In genomic region chr3:195808741-195809290, GRCh38 we compare ENCODE assay signal across 31 cellular contexts. TPM values are rescaled to one million over a fixed set of nuclear protein-coding genes. Genes with fewer than 3 reads are reported as not detected.
DNase-seq lines count a peak whose midpoint lies in the region; ATAC-seq and TF ChIP-seq lines count a peak whose summit lies in the region.
"Had no signal": no experiment of that assay in that cellular context is flagged by ENCODE, and none has a peak within 500 bp of the region (broad histone marks: within the 10 kb centered on the region; RNA-seq: fewer than 3 reads in every experiment).

No MANE protein-coding gene starts in this region.

- H3K4me3 ChIP-seq in BLaER1 (peak overlapping the region; percentile 57), colonic mucosa (peak overlapping the region; percentile 52), trophoblast cell (ENCODE audit: low read depth, low read length) (no peak overlapping the region), adrenal gland (no peak overlapping the region)
- H3K4me3 ChIP-seq: esophagus muscularis mucosa, heart right ventricle, ovary, suprapubic skin had no signal

- H3K18ac ChIP-seq in H9 (ENCODE audit: insufficient read length, low read depth, low read length) (no peak overlapping the region), trophoblast cell (ENCODE audit: low read length) (no peak overlapping the region)

- H2BK12ac ChIP-seq in H9 (ENCODE audit: insufficient read length, low read depth, low read length) (no peak overlapping the region), trophoblast cell (ENCODE audit: low read length) (no peak overlapping the region)

- H2AFZ ChIP-seq in H9 (ENCODE audit: low read length) (no peak overlapping the region), trophoblast cell (ENCODE audit: insufficient read depth, low read length, poor library complexity) (no peak overlapping the region)

- no peak overlapping the region for H4K12ac ChIP-seq in trophoblast cell (ENCODE audit: low read depth, low read length)

- H2AK5ac ChIP-seq in H9 (ENCODE audit: insufficient read length, low read length) (no peak overlapping the region), trophoblast cell (ENCODE audit: low read length) (peak overlapping the region; percentile 6)

- ATAC-seq in activated CD8-positive, alpha-beta T cell treated with anti-CD3 and anti-CD28 coated beads, Interleukin-2, amount 10 ng/mL, durations not matched to agents 7 days and 5 days = no peak
- no peak for ATAC-seq in sciatic nerve
- ATAC-seq: activated naive CD8-positive, alpha-beta T cell treated with anti-CD3 and anti-CD28 coated beads, Interleukin-2, amount 50 U/mL, for 24 hours; activated T-cell treated with anti-CD3 and anti-CD28 coated beads, Interleukin-2, amount 50 U/mL, for 72 hours; foreskin keratinocyte; heart right ventricle; HepG2; naive thymus-derived CD8-positive, alpha-beta T cell had no signal

- intact Hi-C loops in colonic mucosa (cut with DNase I) (no loop called here), adrenal gland (cut with DNase I) (no loop called here), sciatic nerve (cut with DNase I) (no loop called here)

- H3K4ac ChIP-seq in H9 (ENCODE audit: low read depth, low read length) (no peak overlapping the region), trophoblast cell (ENCODE audit: low read depth, low read length) (no peak overlapping the region)

- H3K27ac ChIP-seq in BLaER1 (peak overlapping the region; percentile 51), H9 (ENCODE audit: insufficient read length, low read depth, low read length) (no peak overlapping the region), colonic mucosa (peak overlapping the region; percentile 76), trophoblast cell (ENCODE audit: low read depth, low read length) (no peak overlapping the region), adrenal gland (no peak overlapping the region)
- H3K27ac ChIP-seq: esophagus muscularis mucosa, foreskin keratinocyte, heart right ventricle, ovary, suprapubic skin had no signal

- H3K9me3 Mint-ChIP-seq in H9 = no peaks in the 10 kb centered on the region
- H3K9me3 Mint-ChIP-seq in activated CD8-positive, alpha-beta T cell treated with anti-CD3 and anti-CD28 coated beads, Interleukin-2, amount 10 ng/mL, durations not matched to agents 7 days and 5 days (ENCODE audit: insufficient read depth) = peaks cover 7% of the 10 kb centered on the region
- H3K9me3 Mint-ChIP-seq: activated naive CD8-positive, alpha-beta T cell treated with anti-CD3 and anti-CD28 coated beads, Interleukin-2, amount 50 U/mL, for 24 hours; activated T-cell treated with anti-CD3 and anti-CD28 coated beads, Interleukin-2, amount 50 U/mL, for 72 hours; naive thymus-derived CD8-positive, alpha-beta T cell had no signal

- DNase-seq in H9 (no peak), colonic mucosa (peak; percentile 22), trophoblast cell (peak in 1 of 2 donors; percentile 39), adrenal gland (no peak), sciatic nerve (ENCODE audit: low spot score) (no peak)
- DNase-seq in activated CD8-positive, alpha-beta T cell treated with anti-CD3 and anti-CD28 coated beads, Interleukin-2, amount 10 ng/mL, durations not matched to agents 7 days and 5 days = no peak
- DNase-seq in activated T-cell treated with anti-CD3 and anti-CD28 coated beads, Interleukin-2, amount 50 U/mL, for 48 hours = no peak
- DNase-seq: activated CD4-positive, alpha-beta T cell treated with anti-CD3 and anti-CD28 coated beads, Interleukin-2, amount 50 U/mL, for 4 hours; activated naive CD8-positive, alpha-beta T cell treated with anti-CD3 and anti-CD28 coated beads, Interleukin-2, amount 50 U/mL, for 24 hours; activated T-cell treated with anti-CD3 and anti-CD28 coated beads, Interleukin-2, amount 50 U/mL, for 72 hours; BE2C; central memory CD4-positive, alpha-beta T cell; dermis blood vessel endothelial cell; DMS 273 treated with DMSO at 0.1 percent for 48 hours; foreskin keratinocyte; heart right ventricle; Karpas-422; NCI-H510A; ovary; small intestine; stimulated activated naive CD4-positive, alpha-beta T cell treated with Interleukin-2 at 50 U/mL for 16 hours had no signal

- peak overlapping the region; percentile 98 for H3K4me2 ChIP-seq in BLaER1
- no peak overlapping the region for H3K4me2 ChIP-seq in H9 (ENCODE audit: insufficient read depth, insufficient read length, low read length)
- no peak overlapping the region for H3K4me2 ChIP-seq in trophoblast cell (ENCODE audit: low read length)
- H3K4me2 ChIP-seq: SK-N-SH had no signal

- H3K79me2 ChIP-seq in H9 (ENCODE audit: insufficient read depth, low read length) = no peaks in the 10 kb centered on the region
- no peaks in the 10 kb centered on the region for H3K79me2 ChIP-seq in trophoblast cell (ENCODE audit: control insufficient read depth, insufficient read depth, low read length, poor library complexity)

- no peak overlapping the region for H3K56ac ChIP-seq in H9 (ENCODE audit: insufficient read length, low read depth, low read length)

- no CpG with 5 or more reads among the region's 11 CpGs for WGBS in H9 (ENCODE audit: extremely low coverage, insufficient read length, low lambda C conversion rate)
- WGBS in trophoblast cell (ENCODE audit: extremely low coverage, insufficient coverage, insufficient read length) = no CpG with 5 or more reads among the region's 11 CpGs
- WGBS in adrenal gland, 4 donors = 63 to 87% (median 81%) methylated on average over 7 to 11 of the region's 11 CpGs

- no peaks in the 10 kb centered on the region for H4K20me1 ChIP-seq in BLaER1
- no peaks in the 10 kb centered on the region for H4K20me1 ChIP-seq in H9 (ENCODE audit: control insufficient read depth, insufficient read depth, insufficient read length)

- H3K14ac ChIP-seq in H9 (ENCODE audit: insufficient read depth, low read length) = no peak overlapping the region; the same call in 1 of the 2 replicates
- H3K14ac ChIP-seq in trophoblast cell (ENCODE audit: low read length) = no peak overlapping the region

- no peak overlapping the region for H2BK15ac ChIP-seq in H9 (ENCODE audit: low read depth, low read length)

- peak overlapping the region in 2 of 3 experiments; percentile 60 to 85; a peak in 2 of 7 replicates for H3K27ac Mint-ChIP-seq in H9
- no peak overlapping the region for H3K27ac Mint-ChIP-seq in activated CD8-positive, alpha-beta T cell treated with anti-CD3 and anti-CD28 coated beads, Interleukin-2, amount 10 ng/mL, durations not matched to agents 7 days and 5 days
- H3K27ac Mint-ChIP-seq: activated naive CD8-positive, alpha-beta T cell treated with anti-CD3 and anti-CD28 coated beads, Interleukin-2, amount 50 U/mL, for 24 hours; activated T-cell treated with anti-CD3 and anti-CD28 coated beads, Interleukin-2, amount 50 U/mL, for 72 hours; naive thymus-derived CD8-positive, alpha-beta T cell; T-helper 1 cell treated with Interleukin-12 subunit alpha and Interleukin-12 subunit beta and Interleukin-4 antibody, amounts not matched to agents 30 μg/mL and 1 μg/mL, for 36 hours had no signal

- POLR2A ChIA-PET in activated CD8-positive, alpha-beta T cell treated with anti-CD3 and anti-CD28 coated beads, Interleukin-2, amount 10 ng/mL, durations not matched to agents 7 days and 5 days (lab: Charles Lee) = no interaction called here

- H3K27me3 Mint-ChIP-seq in H9 (ENCODE audit: low read depth) = peaks cover 10% of the 10 kb centered on the region
- peaks cover 2% of the 10 kb centered on the region for H3K27me3 Mint-ChIP-seq in activated CD8-positive, alpha-beta T cell treated with anti-CD3 and anti-CD28 coated beads, Interleukin-2, amount 10 ng/mL, durations not matched to agents 7 days and 5 days (ENCODE audit: low read depth)

- no peak overlapping the region for H4K91ac ChIP-seq in H9 (ENCODE audit: insufficient read length, low read depth, low read length)
- H4K91ac ChIP-seq in trophoblast cell (ENCODE audit: low read depth, low read length) = peak overlapping the region; percentile 74

- H3K27me3 ChIP-seq in BLaER1 = no peaks in the 10 kb centered on the region
- H3K27me3 ChIP-seq in H9 (ENCODE audit: insufficient read depth, low read length) = no peaks in the 10 kb centered on the region
- H3K27me3 ChIP-seq in colonic mucosa = no peaks in the 10 kb centered on the region
- no peaks in the 10 kb centered on the region for H3K27me3 ChIP-seq in trophoblast cell (ENCODE audit: insufficient read depth, low read length)
- no peaks in the 10 kb centered on the region for H3K27me3 ChIP-seq in adrenal gland
- H3K27me3 ChIP-seq: ovary had no signal

- no peak overlapping the region for H2BK20ac ChIP-seq in H9 (ENCODE audit: low read depth, low read length, poor library complexity, severe bottlenecking)

- H4K5ac ChIP-seq in H9 (ENCODE audit: insufficient read length, low read depth, low read length) = no peak overlapping the region

- no peak overlapping the region for H2BK5ac ChIP-seq in H9 (ENCODE audit: insufficient read length, low read length)
- no peak overlapping the region for H2BK5ac ChIP-seq in trophoblast cell (ENCODE audit: low read depth, low read length, poor library complexity)

- CTCF ChIA-PET in activated CD8-positive, alpha-beta T cell treated with anti-CD3 and anti-CD28 coated beads, Interleukin-2, amount 10 ng/mL, durations not matched to agents 7 days and 5 days (lab: Charles Lee) = no interaction called here

- H2BK120ac ChIP-seq in H9 (ENCODE audit: low read depth, low read length, poor library complexity, severe bottlenecking) = no peak overlapping the region
- H2BK120ac ChIP-seq in trophoblast cell (ENCODE audit: insufficient read depth, low read length, poor library complexity) = no peak overlapping the region

- H3K4me3 Mint-ChIP-seq in H9 = no peak overlapping the region; a peak in 1 of 5 replicates
- no peak overlapping the region for H3K4me3 Mint-ChIP-seq in activated CD8-positive, alpha-beta T cell treated with anti-CD3 and anti-CD28 coated beads, Interleukin-2, amount 10 ng/mL, durations not matched to agents 7 days and 5 days
- H3K4me3 Mint-ChIP-seq: activated naive CD8-positive, alpha-beta T cell treated with anti-CD3 and anti-CD28 coated beads, Interleukin-2, amount 50 U/mL, for 24 hours; activated T-cell treated with anti-CD3 and anti-CD28 coated beads, Interleukin-2, amount 50 U/mL, for 72 hours; naive thymus-derived CD8-positive, alpha-beta T cell; T-helper 1 cell treated with Interleukin-12 subunit alpha and Interleukin-12 subunit beta and Interleukin-4 antibody, amounts not matched to agents 30 μg/mL and 1 μg/mL, for 36 hours had no signal

- TF ChIP-seq CTCF in H9 (conservative IDR thresholded peaks at IDR 0.05) = no peak
- TF ChIP-seq CTCF in colonic mucosa (IDR thresholded peaks at IDR 0.05) = no peak
- TF ChIP-seq CTCF in adrenal gland (IDR thresholded peaks at IDR 0.05) = no peak

- H3K36me3 Mint-ChIP-seq in H9 (ENCODE audit: insufficient read depth in 1 of 3, low read depth in 3 of 3) = peaks cover 0 to 7% (median 0%) of the 10 kb centered on the region in 3 experiments; a peak in 2 of 7 replicates
- H3K36me3 Mint-ChIP-seq in activated CD8-positive, alpha-beta T cell treated with anti-CD3 and anti-CD28 coated beads, Interleukin-2, amount 10 ng/mL, durations not matched to agents 7 days and 5 days (ENCODE audit: low read depth) = peaks cover 27% of the 10 kb centered on the region
- H3K36me3 Mint-ChIP-seq: naive thymus-derived CD8-positive, alpha-beta T cell had no signal

- H3K4me1 Mint-ChIP-seq in H9 = peaks cover 43 to 60% of the 10 kb centered on the region in 2 experiments
- H3K4me1 Mint-ChIP-seq in activated CD8-positive, alpha-beta T cell treated with anti-CD3 and anti-CD28 coated beads, Interleukin-2, amount 10 ng/mL, durations not matched to agents 7 days and 5 days (ENCODE audit: low read depth) = peaks cover 42% of the 10 kb centered on the region

- no peaks in the 10 kb centered on the region for H3K9me3 ChIP-seq in BLaER1
- no peaks in the 10 kb centered on the region for H3K9me3 ChIP-seq in H9 (ENCODE audit: control insufficient read depth, low read depth, low read length)
- no peaks in the 10 kb centered on the region for H3K9me3 ChIP-seq in colonic mucosa
- H3K9me3 ChIP-seq in trophoblast cell (ENCODE audit: insufficient read depth, low read depth, low read length) = peaks cover 5% of the 10 kb centered on the region
- H3K9me3 ChIP-seq in adrenal gland (replicated peaks in 1 of 3) = no peaks in the 10 kb centered on the region
- H3K9me3 ChIP-seq: BE2C, esophagus muscularis mucosa, heart right ventricle, ovary, SK-N-SH, suprapubic skin had no signal

- H3K4me1 ChIP-seq in BLaER1 = peaks cover 92% of the 10 kb centered on the region
- H3K4me1 ChIP-seq in H9 (ENCODE audit: insufficient read depth, low read length) = peaks cover 3% of the 10 kb centered on the region
- H3K4me1 ChIP-seq in colonic mucosa = peaks cover 8% of the 10 kb centered on the region
- H3K4me1 ChIP-seq in trophoblast cell (ENCODE audit: control insufficient read depth in 1 of 2, insufficient read depth in 2 of 2, low read length in 2 of 2) = peaks cover 17 to 19% of the 10 kb centered on the region in 2 experiments
- H3K4me1 ChIP-seq in adrenal gland (replicated peaks in 1 of 2) = no peaks in the 10 kb centered on the region
- H3K4me1 ChIP-seq: foreskin keratinocyte had no signal

- H3T11ph ChIP-seq in H9 (ENCODE audit: low read length) = no peak overlapping the region

- H3K23me2 ChIP-seq in H9 (ENCODE audit: insufficient read length, low read depth, low read length, poor library complexity, severe bottlenecking) = no peaks in the 10 kb centered on the region

- H3K36me3 ChIP-seq in BLaER1 (no peaks in the 10 kb centered on the region), colonic mucosa (no peaks in the 10 kb centered on the region), trophoblast cell (ENCODE audit: control insufficient read depth in 1 of 2, insufficient read depth in 2 of 2, low read length in 2 of 2) (no peaks in the 10 kb centered on the region), adrenal gland (replicated peaks in 1 of 2) (no peaks in the 10 kb centered on the region)
- H3K36me3 ChIP-seq: BE2C, esophagus muscularis mucosa, heart right ventricle, ovary, suprapubic skin had no signal

- H3K9ac ChIP-seq in BLaER1 = 0 out of 2 replicates have a peak overlapping the region, but pooled peaks have one; percentile 16
- H3K9ac ChIP-seq in H9 (ENCODE audit: extremely low read depth, insufficient read length, low read length) = no peak overlapping the region
- peak overlapping the region; percentile 85 to 97 for H3K9ac ChIP-seq in colonic mucosa (ENCODE audit: low read depth in 2 of 2, low read length in 2 of 2)
- no peak overlapping the region for H3K9ac ChIP-seq in trophoblast cell (ENCODE audit: low read length)
- H3K9ac ChIP-seq: SK-N-SH had no signal

- H3K23ac ChIP-seq in H9 (ENCODE audit: insufficient read length, low read depth, low read length) (no peak overlapping the region), trophoblast cell (ENCODE audit: low read length) (no peak overlapping the region)

- H4K8ac ChIP-seq in H9 (replicated peaks; ENCODE audit: insufficient read length, low read depth, low read length) (no peak overlapping the region), trophoblast cell (ENCODE audit: low read depth, low read length) (peak overlapping the region; percentile 14)

- H3K79me1 ChIP-seq in H9 (ENCODE audit: insufficient read depth, low read depth, low read length, poor library complexity, severe bottlenecking) = no peaks in the 10 kb centered on the region
- H3K79me1 ChIP-seq in trophoblast cell (ENCODE audit: low read length) = peaks cover 2% of the 10 kb centered on the region

- TF ChIP-seq POLR2A in adrenal gland (IDR thresholded peaks at IDR 0.05) = no peak

RNA-seq across cellular contexts. Expression of gene MUC4, which starts 2.9 kb away (rescaled TPM):
- total RNA-seq in H9 (2021) = 0.70 and 1.2 TPM in 2 replicates
- 100 to 1,000 TPM; 150 to 203 TPM for total RNA-seq in colonic mucosa
- polyA plus RNA-seq in trophoblast cell (2013) = 0.05 and 0.08 TPM in 2 replicates
- total RNA-seq in activated CD8-positive, alpha-beta T cell treated with anti-CD3 and anti-CD28 coated beads, Interleukin-2, amount 10 ng/mL, durations not matched to agents 7 days and 5 days = under 1 TPM in 1 of 2 experiments, not detected in 1; 0.05 TPM
- total RNA-seq in adrenal gland = under 1 TPM in 3 of 8 donors, not detected in 5; 0.04 to 0.14 (median 0.04) TPM
- polyA plus RNA-seq in adrenal gland = under 1 TPM in 2 of 3 donors, not detected in 1; 0.03 to 0.16 TPM
- total RNA-seq in sciatic nerve = 0.31 TPM
- total RNA-seq: A673; foreskin keratinocyte; heart right ventricle; HepG2; lower leg skin; naive thymus-derived CD8-positive, alpha-beta T cell; suprapubic skin had no signal
- polyA plus RNA-seq: foreskin keratinocyte; HepG2; naive thymus-derived CD8-positive, alpha-beta T cell; urinary bladder had no signal

Comparison
In these comparisons a context has a peak if more than half of its experiments do, and no peak if none do; other contexts are left out.
1. H3K27ac ChIP-seq: peak in BLaER1 (single experiment) and colonic mucosa (single experiment); none in H9 (single experiment), trophoblast cell (single experiment) and adrenal gland (0 of 5).
2. H3K4me3 ChIP-seq: peak in BLaER1 (single experiment) and colonic mucosa (single experiment); none in trophoblast cell (single experiment) and adrenal gland (0 of 4).
3. H3K9ac ChIP-seq: peak in BLaER1 (single experiment) and colonic mucosa (2 of 2); none in H9 (single experiment) and trophoblast cell (single experiment).
4. RNA of gene MUC4, which starts 2.9 kb away (total RNA-seq): 150 to 203 TPM in colonic mucosa; 0.70 to 1.2 TPM in H9, 0.31 TPM in sciatic nerve (single experiment), 0.05 TPM in activated CD8-positive, alpha-beta T cell treated with anti-CD3 and anti-CD28 coated beads, Interleukin-2, amount 10 ng/mL, durations not matched to agents 7 days and 5 days and 0.04 to 0.14 TPM in adrenal gland; every median in the first group is over 10 times any median in the second.